14 cellular contexts compared by ENCODE assay signal in genomic region chr16:51237207-51237606, GRCh38.
A peak's percentile ranks its signal among the peaks of the same experiment; 100 is the strongest.
DNase-seq lines count a peak whose midpoint lies in the region; ATAC-seq and TF ChIP-seq lines count a peak whose summit lies in the region.
"Had no signal": no experiment of that assay in that cellular context is flagged by ENCODE, and none has a peak within 500 bp of the region (broad histone marks: within the 10 kb centered on the region; RNA-seq: fewer than 3 reads in every experiment).

No MANE protein-coding gene starts in this region.

- peaks cover 30% of the 10 kb centered on the region for H3K4me1 Mint-ChIP-seq in GM23338
- H3K4me1 Mint-ChIP-seq in activated CD4-positive, alpha-beta memory T cell treated with anti-CD3 and anti-CD28 coated beads, Interleukin-2, amount 10 ng/mL, durations not matched to agents 7 days and 5 days: no peaks in the 10 kb centered on the region

- peaks cover 7% of the 10 kb centered on the region for H3K27me3 Mint-ChIP-seq in GM23338 (ENCODE audit: insufficient read depth, low read depth, poor library complexity)
- H3K27me3 Mint-ChIP-seq in activated CD4-positive, alpha-beta memory T cell treated with anti-CD3 and anti-CD28 coated beads, Interleukin-2, amount 10 ng/mL, durations not matched to agents 7 days and 5 days: no peaks in the 10 kb centered on the region

- no peak overlapping the region for H3K4me3 Mint-ChIP-seq in GM23338
- H3K4me3 Mint-ChIP-seq in activated CD4-positive, alpha-beta memory T cell treated with anti-CD3 and anti-CD28 coated beads, Interleukin-2, amount 10 ng/mL, durations not matched to agents 7 days and 5 days: no peak overlapping the region

- H3K9me3 Mint-ChIP-seq in GM23338: peaks cover 6% of the 10 kb centered on the region
- peaks cover 14% of the 10 kb centered on the region for H3K9me3 Mint-ChIP-seq in activated CD4-positive, alpha-beta memory T cell treated with anti-CD3 and anti-CD28 coated beads, Interleukin-2, amount 10 ng/mL, durations not matched to agents 7 days and 5 days

- no peak overlapping the region for H3K27ac ChIP-seq in GM23338 (ENCODE audit: low read depth)
- peak overlapping the region; percentile 95 for H3K27ac ChIP-seq in cingulate gyrus (ENCODE audit: low read depth, low read length)
- H3K27ac ChIP-seq: A549 had no signal

- H3K27ac Mint-ChIP-seq in GM23338: peak overlapping the region; percentile 14; the same call in 1 of the 2 replicates
- no peak overlapping the region for H3K27ac Mint-ChIP-seq in activated CD4-positive, alpha-beta memory T cell treated with anti-CD3 and anti-CD28 coated beads, Interleukin-2, amount 10 ng/mL, durations not matched to agents 7 days and 5 days

- H3K4me3 ChIP-seq in GM23338: no peak overlapping the region
- H3K4me3 ChIP-seq: A549 had no signal

- 0 out of 2 replicates have a peak overlapping the region, but pooled peaks have one; percentile 9 for H2AFZ ChIP-seq in GM23338

- peaks cover 6% of the 10 kb centered on the region; the same call in 2 of the 3 replicates for H3K36me3 Mint-ChIP-seq in GM23338 (ENCODE audit: low read depth)
- no peaks in the 10 kb centered on the region for H3K36me3 Mint-ChIP-seq in activated CD4-positive, alpha-beta memory T cell treated with anti-CD3 and anti-CD28 coated beads, Interleukin-2, amount 10 ng/mL, durations not matched to agents 7 days and 5 days (ENCODE audit: low read depth)

- no peaks in the 10 kb centered on the region for H3K79me2 ChIP-seq in GM23338 (replicated peaks; ENCODE audit: insufficient read depth)

- no peaks in the 10 kb centered on the region for H3F3A ChIP-seq in GM23338 (replicated peaks; ENCODE audit: low read depth)

- ATAC-seq in GM23338: peak; percentile 13; the same call in 1 of the 3 replicates
- ATAC-seq in GM18511 (IDR thresholded peaks at IDR 0.05; ENCODE audit: unreplicated experiment): no peak
- ATAC-seq: A549 had no signal

- peaks cover 18% of the 10 kb centered on the region for H3K4me1 ChIP-seq in GM23338 (ENCODE audit: insufficient read depth)
- H3K4me1 ChIP-seq: A549 had no signal

- CTCF ChIA-PET in activated CD4-positive, alpha-beta memory T cell treated with anti-CD3 and anti-CD28 coated beads, Interleukin-2, amount 10 ng/mL, durations not matched to agents 7 days and 5 days (lab: Charles Lee): no interaction called here

- 0 out of 2 replicates have a peak overlapping the region, but pooled peaks have one; percentile 27 for H3K4me2 ChIP-seq in GM23338
- H3K4me2 ChIP-seq: A549 had no signal

- POLR2A ChIA-PET in activated CD4-positive, alpha-beta memory T cell treated with anti-CD3 and anti-CD28 coated beads, Interleukin-2, amount 10 ng/mL, durations not matched to agents 7 days and 5 days (lab: Charles Lee): no interaction called here

- TF ChIP-seq CTCF in GM23338 (conservative IDR thresholded peaks at IDR 0.05; ENCODE audit: low read depth in 2 of 2): no peak

- no peak for DNase-seq in GM23338 (ENCODE audit: low spot score)
- DNase-seq in medulla oblongata (ENCODE audit: extremely low spot score): peak; percentile 36
- peak; percentile 18 for DNase-seq in retina
- no peak for DNase-seq in dedifferentiated amniotic fluid mesenchymal stem cell (ENCODE audit: extremely low spot score)
- DNase-seq in activated CD4-positive, alpha-beta memory T cell treated with anti-CD3 and anti-CD28 coated beads, Interleukin-2, amount 10 ng/mL, durations not matched to agents 7 days and 5 days: no peak
- DNase-seq: GF-D8, H7, KBM-7, MV-4-11, NCI-H1417 treated with DMSO at 0.1 percent for 48 hours, NCI-H510A had no signal

- no peaks in the 10 kb centered on the region for H3K27me3 ChIP-seq in GM23338 (ENCODE audit: insufficient read depth)

- H3K9me2 ChIP-seq in GM23338 (ENCODE audit: insufficient read depth): peaks cover 16% of the 10 kb centered on the region; the same call in 1 of the 2 replicates

- no peaks in the 10 kb centered on the region for H3K36me3 ChIP-seq in GM23338 (ENCODE audit: insufficient read depth)

- H4K20me1 ChIP-seq in GM23338 (replicated peaks; ENCODE audit: insufficient read depth): no peaks in the 10 kb centered on the region

TF ChIP-seq in GM23338, 12 proteins besides CTCF, POLR2A, EP300 and RAD21 (continues in another document):
- TF ChIP-seq ZNF114 (CRISPR knock-in tag; IDR thresholded peaks at IDR 0.05) (no peak), CREB1 (CRISPR knock-in tag; IDR thresholded peaks at IDR 0.05; ENCODE audit: low read depth) (no peak), REST (IDR thresholded peaks at IDR 0.05; ENCODE audit: unreplicated experiment) (no peak), STAT1 (IDR thresholded peaks at IDR 0.05; ENCODE audit: unreplicated experiment) (no peak), ZNF331 (CRISPR knock-in tag; IDR thresholded peaks at IDR 0.05; ENCODE audit: low read depth) (no peak), EZH2 (IDR thresholded peaks at IDR 0.05; ENCODE audit: low read depth, unreplicated experiment) (no peak)

Comparison
In these comparisons a context has a peak if more than half of its experiments do, and no peak if none do; other contexts are left out.
1. DNase-seq: peak in medulla oblongata (single experiment) and retina (single experiment); none in GM23338 (single experiment), dedifferentiated amniotic fluid mesenchymal stem cell (single experiment) and activated CD4-positive, alpha-beta memory T cell treated with anti-CD3 and anti-CD28 coated beads, Interleukin-2, amount 10 ng/mL, durations not matched to agents 7 days and 5 days (single experiment).